Comparison of ENCODE assay signal across 27 cellular contexts in genomic region chr1:238530209-238530851, GRCh38.
"Had no signal": no experiment of that assay in that cellular context is flagged by ENCODE, and none has a peak within 500 bp of the region (broad histone marks: within the 10 kb centered on the region; RNA-seq: fewer than 3 reads in every experiment).

No MANE protein-coding gene starts in this region.

- H3K4me1 ChIP-seq: neural progenitor cell, pancreas, prostate gland, right lobe of liver, sigmoid colon, suprapubic skin, testis, tibial artery, transverse colon, vagina had no signal

- H3K27ac ChIP-seq: neural progenitor cell, neutrophil, pancreas, prostate gland, right lobe of liver, sigmoid colon, suprapubic skin, testis, tibial artery, transverse colon, vagina had no signal

- ATAC-seq: naive thymus-derived CD4-positive, alpha-beta T cell; natural killer cell; pancreas; right cardiac atrium; stimulated activated memory B cell treated with anti-CD40 and anti-IgM and Interleukin-4, amounts not matched to agents 10 μg/mL and 1 μg/mL and 100 μg/mL, for 72 hours; stimulated activated naive CD8-positive, alpha-beta T cell treated with anti-CD3 and anti-CD28 coated beads, Interleukin-15, amount 100 ng/mL, for 72 hours; stimulated activated naive CD8-positive, alpha-beta T cell treated with anti-CD3 and anti-CD28 coated beads, Interleukin-15, Interleukin-2, amounts not matched to agents 100 U/mL and 50 U/mL, for 24 hours had no signal

- H3K27me3 ChIP-seq: neural progenitor cell, neutrophil, pancreas, right lobe of liver, sigmoid colon, suprapubic skin, testis, tibial artery, transverse colon, vagina had no signal

- DNase-seq: naive thymus-derived CD4-positive, alpha-beta T cell; natural killer cell; nucleus accumbens; retina; right cardiac atrium; right lobe of liver; sigmoid colon; small intestine; stimulated activated CD4-positive, alpha-beta T cell treated with anti-CD3 and anti-CD28 coated beads, Interleukin-15, amount 100 ng/mL, for 24 hours; stimulated activated CD4-positive, alpha-beta T cell treated with anti-CD3 and anti-CD28 coated beads, Interleukin-2, amount 100 ng/mL, for 24 hours; stimulated activated CD4-positive, alpha-beta T cell treated with anti-CD3 and anti-CD28 coated beads, Interleukin-2, amount 100 ng/mL, for 48 hours; stimulated activated CD4-positive, alpha-beta T cell treated with anti-CD3 and anti-CD28 coated beads, Interleukin-4, amount 100 ng/mL, for 24 hours; stimulated activated naive CD4-positive, alpha-beta T cell; stimulated activated naive CD8-positive, alpha-beta T cell treated with anti-CD3 and anti-CD28 coated beads, Interleukin-15, amount 100 ng/mL, for 72 hours; stimulated activated naive CD8-positive, alpha-beta T cell treated with anti-CD3 and anti-CD28 coated beads, Interleukin-15, Interleukin-2, amounts not matched to agents 100 U/mL and 50 U/mL, for 24 hours; substantia nigra; testis; tibial artery; transverse colon had no signal

- H3K9ac ChIP-seq: neural progenitor cell had no signal

- H3K4me3 ChIP-seq: neural progenitor cell, pancreas, prostate gland, right lobe of liver, sigmoid colon, suprapubic skin, testis, tibial artery, transverse colon, vagina had no signal

- FAIRE-seq: pancreas, small intestine, urothelium cell line had no signal

- H3K9me3 ChIP-seq: pancreas, prostate gland, right lobe of liver, sigmoid colon, suprapubic skin, testis, tibial artery, transverse colon, vagina had no signal

- H3K36me3 ChIP-seq: neural progenitor cell, neutrophil, pancreas, prostate gland, right lobe of liver, sigmoid colon, suprapubic skin, tibial artery, transverse colon, vagina had no signal
